In the genomic region with DNA sequence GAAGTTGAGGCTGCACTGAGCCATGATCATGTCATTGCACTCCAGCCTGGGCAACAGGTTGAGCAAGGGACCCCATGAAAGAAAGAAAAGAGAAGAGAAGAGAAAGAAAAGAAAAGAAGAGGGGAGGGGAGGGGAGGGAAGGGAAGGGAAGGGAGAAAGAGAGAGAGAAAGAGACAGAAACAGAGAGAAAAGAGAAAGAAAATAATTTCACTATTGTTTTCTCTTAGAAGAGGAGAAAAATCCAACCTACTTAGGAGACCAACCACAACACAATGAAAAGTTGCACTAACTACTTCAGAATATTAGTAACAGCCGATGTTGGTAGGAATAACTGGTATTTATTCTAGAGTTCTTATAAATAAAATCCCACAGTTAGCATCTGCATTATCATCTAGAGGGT, we compare ENCODE assay signal across 17 cellular contexts.
"Had no signal": no experiment of that assay in that cellular context is flagged by ENCODE, and none has a peak within 500 bp of the region (broad histone marks: within the 10 kb centered on the region; RNA-seq: fewer than 3 reads in every experiment).

No MANE protein-coding gene starts in this region.

- H3K9me3 ChIP-seq: esophagus muscularis mucosa, gastrocnemius medialis, heart right ventricle, pancreas had no signal

- H3K9me3 Mint-ChIP-seq: naive B cell, nephron had no signal

- H3K4me3 ChIP-seq: esophagus muscularis mucosa, gastrocnemius medialis, heart right ventricle, pancreas, smooth muscle cell had no signal

- H3K4me3 Mint-ChIP-seq: naive B cell, nephron had no signal

- H3K4me1 Mint-ChIP-seq: nephron had no signal

- ATAC-seq: gastrocnemius medialis, heart right ventricle, pancreas, right cardiac atrium had no signal

- DNase-seq: effector memory CD4-positive, alpha-beta T cell; gastrocnemius medialis; heart right ventricle; hypothalamus; kidney glomerular epithelial cell; mesendoderm; naive B cell; occipital lobe; pancreas; right cardiac atrium; stimulated activated CD4-positive, alpha-beta T cell treated with anti-CD3 and anti-CD28 coated beads, Interleukin-2, amount 100 ng/mL, for 48 hours; stimulated activated naive CD4-positive, alpha-beta T cell treated with Interleukin-2 at 50 U/mL for 16 hours had no signal

- H3K27ac ChIP-seq: epithelial cell of prostate, esophagus muscularis mucosa, gastrocnemius medialis, heart right ventricle, pancreas had no signal

- H3K27ac Mint-ChIP-seq: nephron, progenitor cell of endocrine pancreas had no signal

- H3K4me1 ChIP-seq: pancreas had no signal

- H3K27me3 Mint-ChIP-seq: naive B cell, progenitor cell of endocrine pancreas had no signal
